In genomic region chr1:205517763-205518162, GRCh38 we compare ENCODE assay signal across 19 cellular contexts. TPM values are rescaled to one million over a fixed set of nuclear protein-coding genes. Genes with fewer than 3 reads are reported as not detected.
DNase-seq lines count a peak whose midpoint lies in the region; ATAC-seq and TF ChIP-seq lines count a peak whose summit lies in the region.
"Had no signal": no experiment of that assay in that cellular context is flagged by ENCODE, and none has a peak within 500 bp of the region (broad histone marks: within the 10 kb centered on the region; RNA-seq: fewer than 3 reads in every experiment).

No MANE protein-coding gene starts in this region.

- peak overlapping the region; percentile 5 for H3K27ac ChIP-seq in right cardiac atrium (ENCODE audit: low read length)
- peak overlapping the region; percentile 89 for H3K27ac ChIP-seq in cingulate gyrus (ENCODE audit: low read depth, low read length)
- peak overlapping the region; percentile 98 for H3K27ac ChIP-seq in temporal lobe (ENCODE audit: low read depth, low read length)

- peaks cover 40% of the 10 kb centered on the region for H3K4me1 ChIP-seq in right cardiac atrium (ENCODE audit: control insufficient read depth, insufficient read depth, low read length)

- ATAC-seq in right cardiac atrium (no peak), left ventricle myocardium superior (no peak), HG02970 (IDR thresholded peaks at IDR 0.05; ENCODE audit: low FRiP score, unreplicated experiment) (no peak)
- ATAC-seq: Panc1 had no signal

- no peaks in the 10 kb centered on the region for H3K9me3 Mint-ChIP-seq in nephron

- no peaks in the 10 kb centered on the region for H3K27me3 ChIP-seq in right cardiac atrium (ENCODE audit: control insufficient read depth, insufficient read depth)

- DNase-seq in right cardiac atrium (peak in 2 of 3 donors; percentile 16 to 20), left ventricle myocardium superior (no peak), NK-92 (lab: John Stamatoyannopoulos, UW; ENCODE audit: unreplicated experiment) (no peak), H4 (ENCODE audit: low spot score) (no peak)
- DNase-seq: EL; GF-D8; IMR-90; NCI-H1105; NCI-H2029 treated with DMSO at 0.1 percent for 48 hours; NCI-H226; NCI-H510A treated with DMSO at 0.1 percent for 48 hours; NCI-H748 treated with DMSO at 0.1 percent for 48 hours; NK-92 treated with Interleukin-12 subunit alpha and Interleukin-12 subunit beta, amount 100 ng/mL, for 24 hours had no signal

- H3K4me3 Mint-ChIP-seq in nephron, result no peak overlapping the region
- H3K4me3 Mint-ChIP-seq: B cell had no signal

- intact Hi-C loops in right cardiac atrium (cut with DNase I), result no loop called here
- intact Hi-C loops in left ventricle myocardium superior (cut with micrococcal nuclease), result no loop called here

- peaks cover 62% of the 10 kb centered on the region for H3K4me1 Mint-ChIP-seq in nephron

- no peak overlapping the region for H3K4me3 ChIP-seq in right cardiac atrium (ENCODE audit: low read length)

- no peak for TF ChIP-seq CTCF in nephron (IDR thresholded peaks at IDR 0.05; ENCODE audit: unreplicated experiment in 3 of 3)

- no peaks in the 10 kb centered on the region for H3K9me3 ChIP-seq in right cardiac atrium (ENCODE audit: control insufficient read depth, low read length)

- WGBS in right cardiac atrium, result 82% methylated on average over 5 of the region's 5 CpGs

- peak overlapping the region; percentile 56 to 91 (median 86) for H3K27ac Mint-ChIP-seq in nephron
- H3K27ac Mint-ChIP-seq: B cell had no signal

- H3K36me3 Mint-ChIP-seq in nephron (ENCODE audit: low read depth), result no peaks in the 10 kb centered on the region

- peaks cover 16% of the 10 kb centered on the region for H3K27me3 Mint-ChIP-seq in nephron (ENCODE audit: low read depth)
- H3K27me3 Mint-ChIP-seq: B cell had no signal

RNA-seq across cellular contexts. Expression of gene CDK18, which starts 13.3 kb away (rescaled TPM):
- total RNA-seq in right cardiac atrium (100 to 1,000 TPM in 3 of 4 donors, 10 to 100 TPM in 1; 80.2 to 148 (median 141) TPM), left ventricle myocardium superior (209 TPM), temporal lobe (1.2 TPM)
- polyA plus RNA-seq in right cardiac atrium, result 150 TPM
- total RNA-seq in H4 (2014; rRNA removed; shearing (Covaris generic)), result 0.72 and 4.4 TPM in 2 replicates

Comparison
In these comparisons a context has a peak if more than half of its experiments do, and no peak if none do; other contexts are left out.
1. DNase-seq: peak in right cardiac atrium (2 of 3); none in left ventricle myocardium superior (single experiment), NK-92 (single experiment) and H4 (single experiment).
2. H3K27ac ChIP-seq: peak in every context shown above with its lines; median percentile 98 in temporal lobe; 89 in cingulate gyrus; 5 in right cardiac atrium.
3. RNA of gene CDK18, which starts 13.3 kb away (total RNA-seq): 209 TPM in left ventricle myocardium superior (single experiment) and 80.2 to 148 TPM in right cardiac atrium; 0.72 to 4.4 TPM in H4 and 1.2 TPM in temporal lobe (single experiment); every median in the first group is over 10 times any median in the second.